ENCODE assay signal across 34 cellular contexts in genomic region chr1:175797576-175797975, GRCh38. TPM values are rescaled to one million over a fixed set of nuclear protein-coding genes. Genes with fewer than 3 reads are reported as not detected.
"Had no signal": no experiment of that assay in that cellular context is flagged by ENCODE, and none has a peak within 500 bp of the region (broad histone marks: within the 10 kb centered on the region; RNA-seq: fewer than 3 reads in every experiment).

No MANE protein-coding gene starts in this region.

- H3K36me3 Mint-ChIP-seq: activated naive CD4-positive, alpha-beta T cell treated with anti-CD3 and anti-CD28 coated beads, Interleukin-2, amount 50 U/mL, for 72 hours had no signal

- H3K36me3 ChIP-seq: adrenal gland, breast epithelium, MG63, Peyer's patch had no signal

- H3K27ac Mint-ChIP-seq: activated CD4-positive, alpha-beta T cell treated with anti-CD3 and anti-CD28 coated beads, Interleukin-2, amount 10 ng/mL, durations not matched to agents 24 days and 14 days; activated CD8-positive, alpha-beta T cell treated with anti-CD3 and anti-CD28 coated beads for 36 hours; activated naive CD4-positive, alpha-beta T cell treated with anti-CD3 and anti-CD28 coated beads, Interleukin-2, amount 50 U/mL, for 72 hours; activated T-cell treated with anti-CD3 and anti-CD28 coated beads, Interleukin-2, amount 50 U/mL, for 24 hours; activated T-helper 2 cell treated with anti-CD3 and anti-CD28 coated beads, Interferon-gamma antibody, Interleukin-2, Interleukin-4, amounts not matched to agents 10 μg/mL and 5 μg/mL and 100 μg/mL, durations not matched to agents 14 hours and 24 hours and 36 hours had no signal

- ATAC-seq: activated CD8-positive, alpha-beta T cell treated with anti-CD3 and anti-CD28 coated beads for 36 hours; activated naive CD4-positive, alpha-beta T cell treated with anti-CD3 and anti-CD28 coated beads, Interleukin-2, amount 50 U/mL, for 72 hours; body of pancreas; PC-3 had no signal

- H3K9me3 Mint-ChIP-seq: activated CD4-positive, alpha-beta T cell treated with anti-CD3 and anti-CD28 coated beads, Interleukin-2, amount 10 ng/mL, durations not matched to agents 24 days and 14 days; activated CD8-positive, alpha-beta T cell treated with anti-CD3 and anti-CD28 coated beads for 36 hours; activated naive CD4-positive, alpha-beta T cell treated with anti-CD3 and anti-CD28 coated beads, Interleukin-2, amount 50 U/mL, for 72 hours; activated T-cell treated with anti-CD3 and anti-CD28 coated beads, Interleukin-2, amount 50 U/mL, for 24 hours; activated T-helper 2 cell treated with anti-CD3 and anti-CD28 coated beads, Interferon-gamma antibody, Interleukin-2, Interleukin-4, amounts not matched to agents 10 μg/mL and 5 μg/mL and 100 μg/mL, durations not matched to agents 14 hours and 24 hours and 36 hours had no signal

- H3K4me1 Mint-ChIP-seq: activated CD4-positive, alpha-beta T cell treated with anti-CD3 and anti-CD28 coated beads, Interleukin-2, amount 10 ng/mL, durations not matched to agents 24 days and 14 days had no signal

- H3K27ac ChIP-seq: adrenal gland, body of pancreas, breast epithelium, Peyer's patch, VCaP had no signal

- H3K27me3 ChIP-seq: adrenal gland, body of pancreas, breast epithelium, MG63, Peyer's patch had no signal

- H3K4me1 ChIP-seq: adrenal gland, breast epithelium, Peyer's patch had no signal

- H3K9me3 ChIP-seq: adrenal gland, body of pancreas, breast epithelium, MG63, Peyer's patch had no signal

- H3K4me3 Mint-ChIP-seq: activated CD4-positive, alpha-beta T cell treated with anti-CD3 and anti-CD28 coated beads, Interleukin-2, amount 10 ng/mL, durations not matched to agents 24 days and 14 days; activated CD8-positive, alpha-beta T cell treated with anti-CD3 and anti-CD28 coated beads for 36 hours; activated T-cell treated with anti-CD3 and anti-CD28 coated beads, Interleukin-2, amount 50 U/mL, for 24 hours had no signal

- DNase-seq: activated CD4-positive, alpha-beta T cell treated with anti-CD3 and anti-CD28 coated beads, Interleukin-2, amount 10 ng/mL, durations not matched to agents 24 days and 14 days; activated CD4-positive, alpha-beta T cell treated with anti-CD3 and anti-CD28 coated beads, Interleukin-2, amount 50 U/mL, for 4 hours; activated CD4-positive, CD25-positive, alpha-beta regulatory T cell; activated CD8-positive, alpha-beta T cell treated with anti-CD3 and anti-CD28 coated beads for 36 hours; activated gamma-delta T cell; activated naive CD4-positive, alpha-beta T cell treated with Interleukin-2 at 50 U/mL for 16 hours; activated T-cell treated with anti-CD3 and anti-CD28 coated beads, Interleukin-2, amount 50 U/mL, for 24 hours; adrenal gland; body of pancreas; Kasumi-1; MG63; NCI-H1048; NCI-H1105 treated with DMSO at 0.1 percent for 48 hours; NCI-H1436; NCI-H1694; NCI-H2029; NCI-H345; NCI-H524 treated with DMSO at 0.1 percent for 48 hours; PC-3; Peyer's patch; RPMI8226; SHP77 treated with DMSO at 0.1 percent for 48 hours; SW 1271; T-helper 1 cell; T-helper 2 cell; T-helper 9 cell had no signal

- H3K4me3 ChIP-seq: adrenal gland, body of pancreas, breast epithelium, MG63, Peyer's patch had no signal

RNA-seq across cellular contexts. Expression of gene TNR, which starts 54.2 kb away (rescaled TPM):
- total RNA-seq: activated CD8-positive, alpha-beta memory T cell treated with anti-CD3 and anti-CD28 coated beads for 36 hours; activated CD8-positive, alpha-beta T cell treated with anti-CD3 and anti-CD28 coated beads for 36 hours; activated naive CD4-positive, alpha-beta T cell treated with anti-CD3 and anti-CD28 coated beads, Interleukin-2, amount 50 U/mL, for 72 hours; astrocyte; NCI-H460; PC-3; SK-MEL-5 had no signal
